In genomic region chr14:33793711-33794110, GRCh38 we compare ENCODE assay signal across 28 cellular contexts.
"Had no signal": no experiment of that assay in that cellular context is flagged by ENCODE, and none has a peak within 500 bp of the region (broad histone marks: within the 10 kb centered on the region; RNA-seq: fewer than 3 reads in every experiment).

No MANE protein-coding gene starts in this region.

- H3K9me3 Mint-ChIP-seq: activated naive CD4-positive, alpha-beta T cell treated with anti-CD3 and anti-CD28 coated beads for 36 hours; activated naive CD8-positive, alpha-beta T cell treated with anti-CD3 and anti-CD28 coated beads for 36 hours; activated T-helper 1 cell treated with anti-CD3 and anti-CD28 coated beads, Interleukin-12 subunit alpha, Interleukin-12 subunit beta, Interleukin-2, Interleukin-4 antibody, amounts not matched to agents 30 ng/mL and 10 ng/mL and 1 ng/mL, durations not matched to agents 14 hours and 24 hours and 36 hours; endodermal cell; nephron; stimulated activated naive B cell treated with anti-CD40 and anti-IgM and Interleukin-4, amounts not matched to agents 10 μg/mL and 1 μg/mL and 100 μg/mL, for 72 hours had no signal

- ATAC-seq: activated CD4-positive, CD25-positive, alpha-beta regulatory T cell treated with anti-CD3 and anti-CD28 coated beads, Interleukin-2, amount 50 U/mL, for 24 hours; body of pancreas; esophagus mucosa; stimulated activated naive B cell treated with anti-CD40 and anti-IgM and Interleukin-4, amounts not matched to agents 10 μg/mL and 1 μg/mL and 100 μg/mL, for 72 hours had no signal

- H3K36me3 Mint-ChIP-seq: activated naive CD8-positive, alpha-beta T cell treated with anti-CD3 and anti-CD28 coated beads for 36 hours; stimulated activated naive B cell treated with anti-CD40 and anti-IgM and Interleukin-4, amounts not matched to agents 10 μg/mL and 1 μg/mL and 100 μg/mL, for 72 hours had no signal

- H3K27ac ChIP-seq: adrenal gland, body of pancreas, cardiac muscle cell, lower lobe of right lung, pancreas, right atrium auricular region, testis, WERI-Rb-1 had no signal

- DNase-seq: activated CD4-positive, alpha-beta T cell treated with anti-CD3 and anti-CD28 coated beads for 48 hours; activated CD4-positive, alpha-beta T cell treated with anti-CD3 and anti-CD28 coated beads, Interleukin-2, amount 50 U/mL, for 48 hours; activated CD8-positive, alpha-beta memory T cell treated with anti-CD3 and anti-CD28 coated beads for 24 hours; activated effector memory CD4-positive, alpha-beta T cell treated with anti-CD3 and anti-CD28 coated beads, Interleukin-2, amount 50 U/mL, for 16 hours; activated naive CD4-positive, alpha-beta T cell treated with anti-CD3 and anti-CD28 coated beads for 36 hours; activated naive CD8-positive, alpha-beta T cell treated with anti-CD3 and anti-CD28 coated beads for 36 hours; adrenal gland; aorta; body of pancreas; endodermal cell; heart left ventricle; lower lobe of right lung; pancreas; stimulated activated CD4-positive, alpha-beta T cell treated with anti-CD3 and anti-CD28 coated beads, Interleukin-15, amount 100 ng/mL, for 24 hours; stimulated activated CD4-positive, alpha-beta T cell treated with anti-CD3 and anti-CD28 coated beads, Interleukin-2, amount 100 ng/mL, for 24 hours; stimulated activated naive B cell treated with anti-CD40 and anti-IgM and Interleukin-4, amounts not matched to agents 10 μg/mL and 1 μg/mL and 100 μg/mL, for 72 hours; stomach; T-helper 1 cell; T-helper 9 cell; testis; transverse colon; WERI-Rb-1 had no signal

- H3K27ac Mint-ChIP-seq: activated naive CD4-positive, alpha-beta T cell treated with anti-CD3 and anti-CD28 coated beads for 36 hours; activated naive CD8-positive, alpha-beta T cell treated with anti-CD3 and anti-CD28 coated beads for 36 hours; activated T-helper 1 cell treated with anti-CD3 and anti-CD28 coated beads, Interleukin-12 subunit alpha, Interleukin-12 subunit beta, Interleukin-2, Interleukin-4 antibody, amounts not matched to agents 30 ng/mL and 10 ng/mL and 1 ng/mL, durations not matched to agents 14 hours and 24 hours and 36 hours; endodermal cell; stimulated activated naive B cell treated with anti-CD40 and anti-IgM and Interleukin-4, amounts not matched to agents 10 μg/mL and 1 μg/mL and 100 μg/mL, for 72 hours had no signal

- H3K4me3 Mint-ChIP-seq: activated naive CD4-positive, alpha-beta T cell treated with anti-CD3 and anti-CD28 coated beads for 36 hours; activated naive CD8-positive, alpha-beta T cell treated with anti-CD3 and anti-CD28 coated beads for 36 hours; endodermal cell; stimulated activated naive B cell treated with anti-CD40 and anti-IgM and Interleukin-4, amounts not matched to agents 10 μg/mL and 1 μg/mL and 100 μg/mL, for 72 hours had no signal
